In the genomic region with DNA sequence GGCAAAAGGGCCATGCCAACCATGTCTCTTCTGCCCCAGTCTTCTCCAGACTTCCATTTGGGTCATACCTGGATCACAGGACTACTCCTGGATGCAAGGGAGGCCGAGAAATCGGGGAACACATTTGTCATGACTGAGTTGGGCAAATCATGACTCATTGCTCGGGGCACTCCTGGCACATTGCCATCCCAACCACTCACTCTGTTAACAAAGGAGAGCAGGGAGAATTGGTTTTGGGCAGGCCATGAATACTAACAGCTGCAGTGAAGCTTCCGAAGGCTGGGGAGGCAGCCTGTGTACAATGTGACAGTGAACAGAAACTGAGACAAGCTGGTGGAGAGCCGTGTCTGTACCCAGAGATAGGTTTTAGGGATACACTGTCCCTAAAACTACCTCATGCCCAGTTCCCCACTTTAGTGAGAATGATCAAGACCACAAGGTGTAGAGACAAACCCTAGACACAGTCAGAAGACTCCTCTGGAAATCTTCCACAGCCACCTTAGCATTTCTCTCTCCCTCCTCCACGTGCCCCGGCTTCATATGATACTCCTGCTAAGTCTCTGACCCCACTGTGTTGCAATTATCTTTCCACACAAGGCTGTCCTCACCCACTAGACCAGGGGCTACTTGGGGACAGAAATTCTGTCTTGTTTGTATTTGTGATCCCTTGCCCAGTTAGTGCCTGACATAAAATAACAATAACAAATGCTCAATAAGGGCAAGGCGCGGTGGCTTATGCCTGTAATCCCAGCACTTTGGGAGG, we compare ENCODE assay signal across 1 cellular context.
A peak's percentile ranks its signal among the peaks of the same experiment; 100 is the strongest.
TF ChIP-seq lines count a peak whose summit lies in the region.

No MANE protein-coding gene starts in this region.

TF ChIP-seq in HepG2, 621 proteins besides CTCF, POLR2A, EP300 and RAD21:
- TF ChIP-seq CHD4 (IDR thresholded peaks at IDR 0.05; ENCODE audit: borderline replicate concordance, low read length), result no peak
- peak; percentile 80 for TF ChIP-seq FOSL2 (CRISPR knock-in tag; IDR thresholded peaks at IDR 0.05)
